In genomic region chr3:191119415-191120295, GRCh38 we compare ENCODE assay signal across 16 cellular contexts.
DNase-seq lines count a peak whose midpoint lies in the region; ATAC-seq, FAIRE-seq and TF ChIP-seq lines count a peak whose summit lies in the region.
"Had no signal": no experiment of that assay in that cellular context is flagged by ENCODE, and none has a peak within 500 bp of the region (broad histone marks: within the 10 kb centered on the region; RNA-seq: fewer than 3 reads in every experiment).

No MANE protein-coding gene starts in this region.

- SMC1A ChIA-PET in GM12878 (lab: Charles Lee; ENCODE audit: uncharacterized antibody, unreplicated experiment): interaction anchor here (1.6 kb wide), 1 partner anchor 14 kb away, joined by 4 read pairs; no protein-coding TSS in a partner anchor

- no peak for TF ChIP-seq RAD21 in GM12878 (IDR thresholded peaks at IDR 0.05; ENCODE audit: insufficient read depth, low read depth, low read length)

- no peak overlapping the region for H2AFZ ChIP-seq in GM12878 (ENCODE audit: control insufficient read depth, low read depth, low read length)

- H3K4me3 ChIP-seq in GM12878 (no peak overlapping the region), suprapubic skin (no peak overlapping the region), right cardiac atrium (ENCODE audit: low read length) (no peak overlapping the region)

- intact Hi-C loops in GM12878 (cut with micrococcal nuclease; ENCODE audit: unreplicated experiment): no loop called here
- intact Hi-C loops in right cardiac atrium (cut with DNase I): no loop called here

- H3K27me3 ChIP-seq in GM12878 (replicated peaks in 1 of 2; ENCODE audit: control insufficient read depth in 2 of 2, insufficient read depth in 2 of 2, low read length in 1 of 2) (no peaks in the 10 kb centered on the region), suprapubic skin (no peaks in the 10 kb centered on the region), right cardiac atrium (ENCODE audit: control insufficient read depth, insufficient read depth) (no peaks in the 10 kb centered on the region)

- H3K4me1 ChIP-seq in GM12878 (ENCODE audit: control insufficient read depth, insufficient read depth, low read length) (no peaks in the 10 kb centered on the region), suprapubic skin (no peaks in the 10 kb centered on the region), right cardiac atrium (ENCODE audit: control insufficient read depth, insufficient read depth, low read length) (no peaks in the 10 kb centered on the region)

- TF ChIP-seq EP300 in GM12878 (IDR thresholded peaks at IDR 0.05; ENCODE audit: borderline replicate concordance in 1 of 2, control insufficient read depth in 1 of 2, low read depth in 2 of 2, low read length in 2 of 2) (no peak), suprapubic skin (IDR thresholded peaks at IDR 0.05) (no peak)

- in situ Hi-C loops in GM12878 (cut with MboI): no loop called here

- H3K36me3 ChIP-seq in GM12878 (ENCODE audit: control insufficient read depth in 2 of 2, insufficient read depth in 2 of 2, low read length in 1 of 2) (no peaks in the 10 kb centered on the region), suprapubic skin (no peaks in the 10 kb centered on the region)

- no TSS peak for BruUV-seq in GM12878 (replicated peaks; lab: Mats Ljungman, UMichigan)

- POLR2A ChIA-PET in GM12878 (lab: Charles Lee): no interaction called here

- RAD21 ChIA-PET in GM12878 (lab: Charles Lee; ENCODE audit: unreplicated experiment): no interaction called here

- H3K27ac ChIP-seq in GM12878 (ENCODE audit: control insufficient read depth, insufficient read depth) (no peak overlapping the region), suprapubic skin (no peak overlapping the region), right cardiac atrium (ENCODE audit: low read length) (no peak overlapping the region)

- 35% methylated on average over 3 of the region's 3 CpGs for WGBS in GM12878 (ENCODE audit: insufficient coverage, insufficient replicate concordance, low lambda C conversion rate, missing lambda C conversion rate)
- WGBS in suprapubic skin: 87% methylated on average over 3 of the region's 3 CpGs
- WGBS in right cardiac atrium: 91% methylated on average over 3 of the region's 3 CpGs

- H3K9me3 ChIP-seq in GM12878 (replicated peaks; ENCODE audit: control insufficient read depth, insufficient read depth, low read length): no peaks in the 10 kb centered on the region
- H3K9me3 ChIP-seq in suprapubic skin: no peaks in the 10 kb centered on the region
- no peaks in the 10 kb centered on the region for H3K9me3 ChIP-seq in right cardiac atrium (ENCODE audit: control insufficient read depth, low read length)

- CTCF ChIA-PET in GM12878 (lab: Yijun Ruan, JAX): no interaction called here

- no peak for TF ChIP-seq POLR2A in GM12878 (IDR thresholded peaks at IDR 0.05; ENCODE audit: low read depth, low read length)
- TF ChIP-seq POLR2A in suprapubic skin (IDR thresholded peaks at IDR 0.05): no peak

- H3K4me2 ChIP-seq in GM12878 (ENCODE audit: control insufficient read depth, insufficient read depth): no peak overlapping the region

- TF ChIP-seq CTCF in GM12878 (IDR thresholded peaks at IDR 0.05 in 2 of 3, conservative IDR thresholded peaks at IDR 0.05 in 1 of 3; ENCODE audit: control insufficient read depth in 2 of 3, extremely low read depth in 1 of 3, insufficient read depth in 1 of 3, low read depth in 3 of 3, low read length in 3 of 3) (no peak), suprapubic skin (IDR thresholded peaks at IDR 0.05) (no peak)

- H3K79me2 ChIP-seq in GM12878 (ENCODE audit: control insufficient read depth, insufficient read depth, low read length): no peaks in the 10 kb centered on the region

- ATAC-seq in GM18870 (IDR thresholded peaks at IDR 0.05; ENCODE audit: unreplicated experiment): peak; percentile 69
- ATAC-seq in GM21528 (IDR thresholded peaks at IDR 0.05; ENCODE audit: low FRiP score, unreplicated experiment): peak; percentile 55
- ATAC-seq in HG03066 (IDR thresholded peaks at IDR 0.05; ENCODE audit: low read depth, unreplicated experiment): peak; percentile 75
- peak; percentile 86 for ATAC-seq in GM12878
- no peak for ATAC-seq in right cardiac atrium
- ATAC-seq: activated CD8-positive, alpha-beta T cell treated with anti-CD3 and anti-CD28 coated beads, Interleukin-2, amount 10 ng/mL, durations not matched to agents 7 days and 5 days; effector memory CD8-positive, alpha-beta T cell; Right ventricle myocardium inferior; stimulated activated naive B cell treated with anti-CD40 and anti-IgM and Interleukin-4, amounts not matched to agents 10 μg/mL and 1 μg/mL and 100 μg/mL, for 72 hours had no signal

- DNase-seq in GM12878 (ENCODE audit: low read depth, low spot score) (no peak), mucosa of gallbladder (ENCODE audit: low spot score) (no peak), frontal cortex (ENCODE audit: low spot score in 2 of 2) (no peak), suprapubic skin (ENCODE audit: low spot score in 2 of 2) (no peak), right cardiac atrium (no peak)
- DNase-seq: activated CD8-positive, alpha-beta T cell treated with anti-CD3 and anti-CD28 coated beads, Interleukin-2, amount 10 ng/mL, durations not matched to agents 7 days and 5 days; effector memory CD8-positive, alpha-beta T cell; foreskin melanocyte; KBM-7; NCI-H774; stimulated activated CD4-positive, alpha-beta T cell treated with anti-CD3 and anti-CD28 coated beads, Interleukin-4, amount 100 ng/mL, for 24 hours; stimulated activated naive B cell treated with anti-CD40 and anti-IgM and Interleukin-4, amounts not matched to agents 10 μg/mL and 1 μg/mL and 100 μg/mL, for 72 hours had no signal

- FAIRE-seq in GM12878 (lab: Jason Lieb, UNC) (peak; percentile 61), frontal cortex (lab: Jason Lieb, UNC) (no peak)

- H3K9ac ChIP-seq in GM12878 (ENCODE audit: control insufficient read depth, insufficient read depth, low read length): no peak overlapping the region

- H4K20me1 ChIP-seq in GM12878 (ENCODE audit: control insufficient read depth, insufficient read depth): no peaks in the 10 kb centered on the region

TF ChIP-seq in GM12878, 131 proteins besides CTCF, POLR2A, EP300 and RAD21:
- TF ChIP-seq ZBTB33 (IDR thresholded peaks at IDR 0.05) (no peak), TCF7 (IDR thresholded peaks at IDR 0.05; ENCODE audit: borderline replicate concordance) (no peak), IKZF1 (conservative IDR thresholded peaks at IDR 0.05) (no peak), JUND (IDR thresholded peaks at IDR 0.05; ENCODE audit: low read depth, low read length) (no peak), KAT2A (conservative IDR thresholded peaks at IDR 0.05; ENCODE audit: control insufficient read depth, low read depth, low read length) (no peak), YBX1 (IDR thresholded peaks at IDR 0.05) (no peak), ZNF274 (IDR thresholded peaks at IDR 0.05; ENCODE audit: insufficient read depth, insufficient read length) (no peak), NR2C2 (IDR thresholded peaks at IDR 0.05; ENCODE audit: borderline replicate concordance, control insufficient read depth, insufficient read length, low read depth) (no peak), SUPT20H (IDR thresholded peaks at IDR 0.05; ENCODE audit: borderline replicate concordance, control insufficient read depth, low read depth, low read length) (no peak), USF2 (IDR thresholded peaks at IDR 0.05; ENCODE audit: borderline replicate concordance, low read depth, low read length) (no peak), CBX5 (IDR thresholded peaks at IDR 0.05; ENCODE audit: low read depth) (no peak), MXI1 (IDR thresholded peaks at IDR 0.05; ENCODE audit: low read depth, low read length) (no peak), CHD2 (IDR thresholded peaks at IDR 0.05; ENCODE audit: borderline replicate concordance, low read depth, low read length) (no peak), WRNIP1 (IDR thresholded peaks at IDR 0.05; ENCODE audit: borderline replicate concordance, low read depth, low read length) (no peak), NR2F1 (conservative IDR thresholded peaks at IDR 0.05) (no peak), ZNF217 (IDR thresholded peaks at IDR 0.05) (no peak), MTA3 (IDR thresholded peaks at IDR 0.05; ENCODE audit: borderline replicate concordance, low read length) (no peak), RUNX3 (IDR thresholded peaks at IDR 0.05; ENCODE audit: low read length) (no peak), POU2F2 (IDR thresholded peaks at IDR 0.05; ENCODE audit: borderline replicate concordance, low read depth, low read length) (no peak), E2F4 (IDR thresholded peaks at IDR 0.05; ENCODE audit: low read depth, low read length) (no peak)

Comparison
In these comparisons a context has a peak if more than half of its experiments do, and no peak if none do; other contexts are left out.
1. ATAC-seq: peak in GM18870 (single experiment), GM21528 (single experiment), HG03066 (single experiment) and GM12878 (single experiment); none in right cardiac atrium (0 of 2).